Comparison of ENCODE assay signal across 29 cellular contexts in the genomic region with DNA sequence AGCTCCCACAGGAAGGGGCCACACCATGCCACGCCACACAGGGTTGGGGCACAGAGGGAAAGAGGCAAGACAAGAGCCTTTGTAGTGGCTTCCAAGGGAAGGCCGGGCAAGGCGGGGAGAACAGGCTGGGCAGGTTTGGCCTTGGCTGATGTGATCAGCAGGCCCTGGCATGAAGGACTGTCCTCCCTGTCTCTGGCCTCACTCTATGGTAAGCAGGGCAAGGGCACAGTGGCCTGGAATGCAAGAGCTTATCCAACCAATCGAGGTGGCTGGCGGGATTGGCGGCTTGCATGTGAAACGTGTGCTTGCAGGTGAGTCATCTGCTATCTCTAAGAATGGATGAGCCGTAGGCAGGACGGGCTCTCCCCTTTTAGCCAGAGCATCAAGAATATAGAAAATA. TPM values are rescaled to one million over a fixed set of nuclear protein-coding genes. Genes with fewer than 3 reads are reported as not detected.
A peak's percentile ranks its signal among the peaks of the same experiment; 100 is the strongest.
DNase-seq lines count a peak whose midpoint lies in the region; ATAC-seq, FAIRE-seq and TF ChIP-seq lines count a peak whose summit lies in the region.
"Had no signal": no experiment of that assay in that cellular context is flagged by ENCODE, and none has a peak within 500 bp of the region (broad histone marks: within the 10 kb centered on the region; RNA-seq: fewer than 3 reads in every experiment).

No MANE protein-coding gene starts in this region.

- in situ Hi-C loops in K562 (cut with MboI) = no loop called here

- CTCF ChIA-PET in K562 (lab: Yijun Ruan, JAX; ENCODE audit: low intra/inter-chr PET ratio) = no interaction called here
- CTCF ChIA-PET in Caco-2 (lab: Charles Lee) = no interaction called here

- H3K4me2 ChIP-seq in K562 (ENCODE audit: insufficient read depth, low read length) = no peak overlapping the region

- H3K27me3 Mint-ChIP-seq in Caco-2 (ENCODE audit: insufficient read depth, unreplicated experiment) = no peaks in the 10 kb centered on the region

- 1% methylated on average over 8 of the region's 9 CpGs for WGBS in K562 (ENCODE audit: insufficient coverage, low coverage, missing lambda C conversion rate)

- TF ChIP-seq POLR2A in K562 (conservative IDR thresholded peaks at IDR 0.05) = no peak

- H3K9me3 Mint-ChIP-seq in Caco-2 (ENCODE audit: unreplicated experiment) = peaks cover 26% of the 10 kb centered on the region

- H3K4me3 Mint-ChIP-seq in Caco-2 (ENCODE audit: unreplicated experiment) = no peak overlapping the region
- H3K4me3 Mint-ChIP-seq: activated CD4-positive, alpha-beta memory T cell treated with anti-CD3 and anti-CD28 coated beads for 36 hours; CD4-positive, alpha-beta memory T cell; endodermal cell had no signal

- no peak overlapping the region for H3K27ac Mint-ChIP-seq in Caco-2 (ENCODE audit: unreplicated experiment)
- H3K27ac Mint-ChIP-seq: activated CD4-positive, alpha-beta memory T cell treated with anti-CD3 and anti-CD28 coated beads for 36 hours; CD4-positive, alpha-beta memory T cell; endodermal cell had no signal

- H3K79me2 ChIP-seq in K562 (ENCODE audit: control insufficient read depth, insufficient read depth, low read length) = no peaks in the 10 kb centered on the region

- H3K27ac ChIP-seq in K562 (ENCODE audit: extremely low read depth, low read depth, low read length) = no peak overlapping the region
- H3K27ac ChIP-seq: 22Rv1, heart right ventricle, psoas muscle had no signal

- H3K36me3 ChIP-seq in K562 (ENCODE audit: control insufficient read depth, insufficient read depth, low read length) = no peaks in the 10 kb centered on the region
- no peaks in the 10 kb centered on the region for H3K36me3 ChIP-seq in Caco-2 (ENCODE audit: control insufficient read depth, insufficient read depth, low read length)
- H3K36me3 ChIP-seq: heart right ventricle had no signal

- DNase-seq in NCI-H748 (lab: John Stamatoyannopoulos, UW; ENCODE audit: unreplicated experiment) = peak; percentile 21
- DNase-seq in NCI-H748 treated with DMSO at 0.1 percent for 48 hours (lab: John Stamatoyannopoulos, UW) = no peak
- no peak for DNase-seq in K562 (ENCODE audit: extremely low read depth in 1 of 4, low spot score in 3 of 4)
- peak; percentile 73 for DNase-seq in islet precursor cell
- DNase-seq in ureter (ENCODE audit: low spot score) = peak; percentile 84
- DNase-seq in left lobe of liver (ENCODE audit: low spot score) = no peak
- no peak for DNase-seq in foreskin melanocyte
- DNase-seq in Caco-2 = no peak
- DNase-seq: activated CD4-positive, alpha-beta memory T cell treated with anti-CD3 and anti-CD28 coated beads for 36 hours; activated CD4-positive, CD25-positive, alpha-beta regulatory T cell; activated gamma-delta T cell treated with Interleukin-2 at 50 U/mL for 16 hours; amniotic stem cell; CD4-positive, alpha-beta memory T cell; cortex of kidney; DMS79 treated with DMSO at 0.1 percent for 48 hours; endodermal cell; heart right ventricle; left ventricle myocardium superior; mucosa of descending colon; NCI-H1092; NCI-H1930; psoas muscle; RPMI8226; small intestine; stimulated activated CD4-positive, alpha-beta T cell treated with anti-CD3 and anti-CD28 coated beads, Interleukin-2, amount 100 ng/mL, for 48 hours; stimulated activated naive CD4-positive, alpha-beta T cell had no signal

- no peaks in the 10 kb centered on the region for H4K20me1 ChIP-seq in K562 (replicated peaks; ENCODE audit: control insufficient read depth, insufficient read depth, low read length)

- peaks cover 9% of the 10 kb centered on the region for H3K4me1 Mint-ChIP-seq in Caco-2 (ENCODE audit: low read depth, unreplicated experiment)
- H3K4me1 Mint-ChIP-seq: endodermal cell had no signal

- no peak overlapping the region for H2AFZ ChIP-seq in K562 (ENCODE audit: low read depth, low read length)

- no peaks in the 10 kb centered on the region for H3K9me1 ChIP-seq in K562 (ENCODE audit: control insufficient read depth, insufficient read depth, low read length)

- no peak for FAIRE-seq in K562 (lab: Jason Lieb, UNC)
- FAIRE-seq: GM12892, HTR-8/SVneo, small intestine had no signal

- H3K4me3 ChIP-seq in K562 (no peak overlapping the region), Caco-2 (ENCODE audit: low read depth, low read length) (no peak overlapping the region)
- H3K4me3 ChIP-seq: heart right ventricle, mucosa of descending colon, psoas muscle had no signal

- POLR2A ChIA-PET in K562 (lab: Yijun Ruan, JAX) (no interaction called here), Caco-2 (lab: Charles Lee) (no interaction called here)

- no peaks in the 10 kb centered on the region; a peak in 1 of 5 replicates for H3K4me1 ChIP-seq in K562 (replicated peaks in 1 of 2; ENCODE audit: control insufficient read depth in 2 of 2, insufficient read depth in 2 of 2, low read length in 2 of 2)
- no peaks in the 10 kb centered on the region for H3K4me1 ChIP-seq in Caco-2
- H3K4me1 ChIP-seq: heart right ventricle, psoas muscle had no signal

- H3K9ac ChIP-seq in K562 (ENCODE audit: insufficient read depth in 1 of 2, low read depth in 2 of 2, low read length in 2 of 2) = no peak overlapping the region

- intact Hi-C loops in K562 (cut with micrococcal nuclease) = no loop called here
- intact Hi-C loops in Caco-2 (cut with micrococcal nuclease; ENCODE audit: unreplicated experiment) = no loop called here

- TF ChIP-seq CTCF in K562 (IDR thresholded peaks at IDR 0.05 in 2 of 3, conservative IDR thresholded peaks at IDR 0.05 in 1 of 3; ENCODE audit: insufficient read depth in 2 of 3, low read depth in 1 of 3, low read length in 3 of 3) (no peak), Caco-2 (IDR thresholded peaks at IDR 0.05; ENCODE audit: insufficient read depth in 1 of 2, low read depth in 1 of 2, low read length in 1 of 2, severe bottlenecking in 1 of 2, unreplicated experiment in 1 of 2) (no peak)

- no peak for TF ChIP-seq RAD21 in K562 (CRISPR knock-in tag; conservative IDR thresholded peaks at IDR 0.05 in 1 of 2, IDR thresholded peaks at IDR 0.05 in 1 of 2)

- no TSS peak for BruUV-seq in K562 (replicated peaks; lab: Mats Ljungman, UMichigan)
- BruUV-seq in Caco-2 (replicated peaks; lab: Mats Ljungman, UMichigan) = no TSS peak

- peaks cover 5% of the 10 kb centered on the region for H3K36me3 Mint-ChIP-seq in Caco-2 (ENCODE audit: insufficient read depth, unreplicated experiment)

- H3K9me3 ChIP-seq in K562 (replicated peaks; ENCODE audit: control insufficient read depth, insufficient read depth, low read depth, low read length) = no peaks in the 10 kb centered on the region; the same call in 1 of the 2 replicates
- no peaks in the 10 kb centered on the region for H3K9me3 ChIP-seq in Caco-2
- H3K9me3 ChIP-seq: mucosa of descending colon, psoas muscle had no signal

- TF ChIP-seq EP300 in K562 (IDR thresholded peaks at IDR 0.05; ENCODE audit: low read length) = no peak

- ATAC-seq in K562 = no peak
- no peak for ATAC-seq in left lobe of liver
- ATAC-seq: heart right ventricle, left ventricle myocardium superior, mucosa of descending colon, psoas muscle had no signal

- peaks cover 3 to 24% of the 10 kb centered on the region in 2 experiments; a peak in 3 of 5 replicates for H3K27me3 ChIP-seq in K562 (ENCODE audit: control insufficient read depth in 2 of 2, insufficient read depth in 2 of 2, low read length in 2 of 2)
- H3K27me3 ChIP-seq in Caco-2 (replicated peaks; ENCODE audit: control insufficient read depth, insufficient read depth, low read length) = no peaks in the 10 kb centered on the region
- H3K27me3 ChIP-seq: heart right ventricle had no signal

TF ChIP-seq in K562, 482 proteins besides CTCF, POLR2A, EP300 and RAD21:
- 0 out of 2 replicates have a peak, but pooled peaks have one; percentile 40 for TF ChIP-seq FOSL1 (tag; conservative IDR thresholded peaks at IDR 0.05)
- no peak for TF ChIP-seq MCM5 (IDR thresholded peaks at IDR 0.05; ENCODE audit: low read depth)

RNA-seq across cellular contexts. Expression of a gene that starts 6.4 kb away (rescaled TPM):
- total RNA-seq in K562 (2011; cell fraction: chromatin; rRNA removed; ENCODE audit: low replicate concordance) = 65.7 and 133 TPM in 2 replicates
- 34.5 and 46.6 TPM in 2 replicates for total RNA-seq in K562 (2011; cell fraction: nucleolus; rRNA removed)
- 49.6 and 76.0 TPM in 2 replicates for total RNA-seq in K562 (2011; cell fraction: nucleoplasm; rRNA removed)
- total RNA-seq in K562 (2014; rRNA removed) = 8.8 and 9.1 TPM in 2 replicates
- 8.2 and 11.6 TPM in 2 replicates for total RNA-seq in K562 (2014; rRNA removed; fragmentation: Illumina TruSeq; extraction: Trizol)
- total RNA-seq in K562 (2015; rRNA removed; fragmentation: Illumina TruSeq; extraction: Trizol) = 7.9 and 9.5 TPM in 2 replicates
- 9.8 and 13.2 TPM in 2 replicates for total RNA-seq in K562 (2021)
- polyA plus RNA-seq in K562 (2011; rRNA removed) = 9.8 and 10.7 TPM in 2 replicates
- polyA plus RNA-seq in K562 (2011; cell fraction: cytosol; rRNA removed) = 12.4 and 12.6 TPM in 2 replicates
- 18.4 and 20.5 TPM in 2 replicates for polyA plus RNA-seq in K562 (2011; cell fraction: nucleus; rRNA removed)
- 5.1 and 9.3 TPM in 2 replicates for polyA plus RNA-seq in K562 (2012)
- 7.1 TPM in 2 replicates for polyA plus RNA-seq in K562 (2014; fragmentation: Illumina TruSeq; extraction: Trizol)
- under 1 TPM; 0.66 TPM for polyA plus RNA-seq in K562 (2014; fragmentation: Nextera tagmentation; extraction: Ambion mirVana)
- 7.7 and 8.4 TPM in 2 replicates for polyA plus RNA-seq in K562 (2014; rRNA removed)
- polyA minus RNA-seq in K562 (2011; rRNA and poly(A)+ RNA removed) = 42.6 and 44.4 TPM in 2 replicates
- 15.1 and 22.8 TPM in 2 replicates for polyA minus RNA-seq in K562 (2011; cell fraction: cytosol; rRNA and poly(A)+ RNA removed)
- polyA minus RNA-seq in K562 (2011; cell fraction: nucleus; rRNA and poly(A)+ RNA removed) = 45.0 and 65.4 TPM in 2 replicates
- 69.6 TPM for total RNA-seq in ureter
- total RNA-seq in left lobe of liver = 11.1 TPM
- 13.0 and 15.8 TPM in 2 replicates for total RNA-seq in Caco-2 (2022)

Comparison
In these comparisons a context has a peak if more than half of its experiments do, and no peak if none do; other contexts are left out.
1. DNase-seq: peak in NCI-H748 (single experiment), islet precursor cell (single experiment) and ureter (single experiment); none in NCI-H748 treated with DMSO at 0.1 percent for 48 hours (single experiment), K562 (0 of 4), left lobe of liver (single experiment), foreskin melanocyte (single experiment) and Caco-2 (0 of 2).